15 cellular contexts compared by ENCODE assay signal in genomic region chr5:107769531-107769930, GRCh38.
DNase-seq lines count a peak whose midpoint lies in the region; ATAC-seq and TF ChIP-seq lines count a peak whose summit lies in the region.
"Had no signal": no experiment of that assay in that cellular context is flagged by ENCODE, and none has a peak within 500 bp of the region (broad histone marks: within the 10 kb centered on the region; RNA-seq: fewer than 3 reads in every experiment).

No MANE protein-coding gene starts in this region.

- H3K4me1 ChIP-seq in SJCRH30 (peaks cover 43% of the 10 kb centered on the region), neuron (ENCODE audit: insufficient read depth, low read length) (peaks cover 40% of the 10 kb centered on the region), thyroid gland (peaks cover 6 to 19% of the 10 kb centered on the region in 2 donors)
- H3K4me1 ChIP-seq: BLaER1, Caco-2 had no signal

- H3K27me3 Mint-ChIP-seq in mesothelial cell of epicardium (ENCODE audit: low read depth) = no peaks in the 10 kb centered on the region

- no peak overlapping the region for H3K4me3 Mint-ChIP-seq in mesothelial cell of epicardium

- WGBS in thyroid gland, 2 donors = 32 to 63% methylated on average over 5 of the region's 5 CpGs

- peaks cover 18% of the 10 kb centered on the region for H3K4me1 Mint-ChIP-seq in mesothelial cell of epicardium
- H3K4me1 Mint-ChIP-seq: CD8-positive, alpha-beta memory T cell had no signal

- intact Hi-C loops in thyroid gland (cut with DNase I) = no loop called here

- no peak for TF ChIP-seq POLR2A in thyroid gland (IDR thresholded peaks at IDR 0.05)

- peak; percentile 78 to 90 for DNase-seq in SJCRH30
- DNase-seq in mesothelial cell of epicardium (ENCODE audit: low spot score in 2 of 2, unreplicated experiment in 2 of 2) = no peak
- peak; percentile 35 to 69 for DNase-seq in thyroid gland
- DNase-seq in T-helper 2 cell = no peak
- DNase-seq in stimulated activated naive CD4-positive, alpha-beta T cell treated with Interleukin-2 at 50 U/mL for 16 hours (lab: John Stamatoyannopoulos, UW) = no peak
- DNase-seq: 8988T; AML-193; Caco-2; CD8-positive, alpha-beta memory T cell; DND-41; GDM1; GM23248 had no signal

- no peaks in the 10 kb centered on the region for H3K9me3 ChIP-seq in SJCRH30 (replicated peaks)
- no peaks in the 10 kb centered on the region for H3K9me3 ChIP-seq in neuron (ENCODE audit: low read length)
- no peaks in the 10 kb centered on the region for H3K9me3 ChIP-seq in thyroid gland
- H3K9me3 ChIP-seq: BLaER1, Caco-2 had no signal

- H3K36me3 Mint-ChIP-seq in mesothelial cell of epicardium = no peaks in the 10 kb centered on the region
- H3K36me3 Mint-ChIP-seq: CD8-positive, alpha-beta memory T cell had no signal

- H3K27ac ChIP-seq in SJCRH30 = peak overlapping the region; percentile 96
- peak overlapping the region in 2 of 3 donors; percentile 12 to 38 for H3K27ac ChIP-seq in thyroid gland
- H3K27ac ChIP-seq: BLaER1, GM23248 had no signal

- H3K9me3 Mint-ChIP-seq in mesothelial cell of epicardium = no peaks in the 10 kb centered on the region
- H3K9me3 Mint-ChIP-seq: CD8-positive, alpha-beta memory T cell had no signal

- peak overlapping the region; percentile 95 for H2AFZ ChIP-seq in neuron (ENCODE audit: low read depth, low read length)
- H2AFZ ChIP-seq: GM23248 had no signal

- H3K27me3 ChIP-seq in SJCRH30 (no peaks in the 10 kb centered on the region), neuron (ENCODE audit: insufficient read depth, low read length) (no peaks in the 10 kb centered on the region), thyroid gland (no peaks in the 10 kb centered on the region)
- H3K27me3 ChIP-seq: BLaER1 had no signal

- H3K4me3 ChIP-seq in SJCRH30 (peak overlapping the region; percentile 18), neuron (ENCODE audit: low read length) (peak overlapping the region; percentile 29), thyroid gland (replicated peaks in 1 of 3) (no peak overlapping the region)
- H3K4me3 ChIP-seq: BLaER1, GM23248 had no signal

- peak overlapping the region; percentile 77 for H3K27ac Mint-ChIP-seq in mesothelial cell of epicardium
- H3K27ac Mint-ChIP-seq: CD8-positive, alpha-beta memory T cell had no signal

- no peak for ATAC-seq in GM21360 (IDR thresholded peaks at IDR 0.05; ENCODE audit: unreplicated experiment)

- TF ChIP-seq CTCF in mesothelial cell of epicardium (IDR thresholded peaks at IDR 0.05; ENCODE audit: unreplicated experiment) (no peak), thyroid gland (IDR thresholded peaks at IDR 0.05) (no peak)

- no peaks in the 10 kb centered on the region for H3K36me3 ChIP-seq in SJCRH30
- no peaks in the 10 kb centered on the region for H3K36me3 ChIP-seq in neuron (ENCODE audit: insufficient read depth, low read length)
- H3K36me3 ChIP-seq in thyroid gland = no peaks in the 10 kb centered on the region
- H3K36me3 ChIP-seq: BLaER1 had no signal

Comparison
In these comparisons a context has a peak if more than half of its experiments do, and no peak if none do; other contexts are left out.
1. DNase-seq: peak in SJCRH30 (2 of 2) and thyroid gland (2 of 2); none in mesothelial cell of epicardium (0 of 2), T-helper 2 cell (0 of 5) and stimulated activated naive CD4-positive, alpha-beta T cell treated with Interleukin-2 at 50 U/mL for 16 hours (single experiment).
2. H3K4me3 ChIP-seq: peak in SJCRH30 (single experiment) and neuron (single experiment); none in thyroid gland (0 of 3).